9 cellular contexts compared by ENCODE assay signal in the genomic region with DNA sequence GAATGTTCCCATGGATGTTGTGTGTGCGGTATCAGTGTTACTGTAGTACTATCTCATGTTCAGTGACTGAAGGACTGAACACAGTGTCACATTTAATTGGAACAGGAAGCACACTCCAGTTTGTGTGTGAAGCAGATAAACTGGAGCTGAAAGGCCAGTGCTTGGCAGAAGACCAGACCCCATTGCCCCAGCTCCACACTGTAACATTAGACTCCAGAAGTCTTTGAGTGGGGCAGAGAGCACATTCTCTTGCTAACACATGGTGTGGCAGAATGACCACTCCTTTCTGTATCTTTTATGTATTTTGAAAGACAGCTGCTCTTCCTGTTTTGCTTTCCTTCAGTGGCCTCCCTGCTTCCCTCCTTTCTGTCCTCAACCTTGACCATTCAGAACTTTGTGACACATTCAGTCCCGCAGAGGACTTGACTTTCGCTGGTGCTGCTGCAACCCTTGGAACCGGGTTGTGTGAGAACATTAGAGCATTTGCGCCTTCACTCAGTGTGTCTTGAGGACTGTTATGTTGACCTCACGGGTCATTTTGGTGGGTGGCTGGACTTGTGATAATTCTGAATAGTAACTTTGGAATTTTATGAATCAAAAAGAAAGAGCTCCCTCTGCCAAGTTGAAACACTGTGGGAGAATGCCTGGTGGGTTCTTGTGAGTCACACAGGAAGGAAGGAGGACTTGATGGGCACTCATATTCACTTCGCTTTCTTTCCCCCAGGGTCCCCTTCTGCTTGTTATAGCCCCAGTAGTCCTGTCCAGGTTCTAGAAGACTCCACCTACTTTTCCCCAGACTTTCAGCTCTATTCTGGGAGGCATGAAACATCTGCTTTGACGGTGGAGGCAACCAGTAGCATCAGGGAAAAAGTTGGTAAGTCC. TPM values are rescaled to one million over a fixed set of nuclear protein-coding genes. Genes with fewer than 3 reads are reported as not detected.
DNase-seq lines count a peak whose midpoint lies in the region; ATAC-seq, FAIRE-seq and TF ChIP-seq lines count a peak whose summit lies in the region.
"Had no signal": no experiment of that assay in that cellular context is flagged by ENCODE, and none has a peak within 500 bp of the region (broad histone marks: within the 10 kb centered on the region; RNA-seq: fewer than 3 reads in every experiment).

No MANE protein-coding gene starts in this region.

- TF ChIP-seq CTCF in brain (conservative IDR thresholded peaks at IDR 0.05): no peak

- FAIRE-seq in urothelium cell line (lab: Jason Lieb, UNC): no peak
- FAIRE-seq: A204.1 had no signal

- H3K36me3 Mint-ChIP-seq in brain: peaks cover 14% of the 10 kb centered on the region

- ATAC-seq in GM21515 (IDR thresholded peaks at IDR 0.05; ENCODE audit: unreplicated experiment) (no peak), HG03442 (IDR thresholded peaks at IDR 0.05; ENCODE audit: unreplicated experiment) (no peak)

- H3K27me3 Mint-ChIP-seq in brain: no peaks in the 10 kb centered on the region

- peak overlapping the region in 4 of 5 experiments; percentile 11 to 61 (median 42) for H3K4me3 Mint-ChIP-seq in brain

- DNase-seq in DMS53 (lab: John Stamatoyannopoulos, UW): peak; percentile 49
- DNase-seq in DMS53 treated with DMSO at 0.1 percent for 48 hours (lab: John Stamatoyannopoulos, UW; ENCODE audit: unreplicated experiment): no peak
- peak; percentile 67 for DNase-seq in left kidney (ENCODE audit: low read depth, low spot score)
- peak; percentile 73 for DNase-seq in urothelium cell line (ENCODE audit: low spot score)
- DNase-seq in NOMO-1 treated with dmso at 0.1 percent for 144 hours (lab: John Stamatoyannopoulos, UW; ENCODE audit: unreplicated experiment): no peak

- no peaks in the 10 kb centered on the region for H3K9me3 Mint-ChIP-seq in brain

- peak overlapping the region in 4 of 5 experiments; percentile 86 to 94 (median 92) for H3K27ac Mint-ChIP-seq in brain

- H3K4me1 Mint-ChIP-seq in brain: peaks cover 50% of the 10 kb centered on the region

RNA-seq across cellular contexts. Expression of a gene that starts 26.4 kb away (rescaled TPM):
- 65.6 TPM for polyA plus RNA-seq in brain (ENCODE audit: insufficient read depth, low read depth, low replicate concordance)

Comparison
In these comparisons a context has a peak if more than half of its experiments do, and no peak if none do; other contexts are left out.
1. DNase-seq: peak in DMS53 (single experiment), left kidney (single experiment) and urothelium cell line (single experiment); none in DMS53 treated with DMSO at 0.1 percent for 48 hours (single experiment) and NOMO-1 treated with dmso at 0.1 percent for 144 hours (single experiment).